Comparison of ENCODE assay signal across 21 cellular contexts in the genomic region with DNA sequence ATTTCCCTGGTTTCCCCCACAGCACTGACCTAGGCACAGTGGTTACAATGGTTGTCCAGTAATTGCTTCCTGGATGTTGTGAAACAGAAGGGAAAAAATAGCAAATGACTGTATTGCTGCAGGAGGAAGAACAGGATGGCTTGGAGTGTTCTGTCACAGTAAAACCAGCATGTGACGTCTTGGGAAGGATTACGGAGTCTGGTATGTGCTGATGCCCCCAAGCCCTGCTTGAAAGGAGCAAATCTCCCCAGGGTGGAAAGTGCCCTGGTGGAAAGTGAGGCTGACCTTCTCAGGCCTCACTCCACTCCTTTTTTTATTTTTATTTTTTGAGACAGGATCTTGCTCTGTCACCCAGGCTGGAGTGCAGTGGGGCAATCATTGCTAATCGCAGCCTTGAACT.
"Had no signal": no experiment of that assay in that cellular context is flagged by ENCODE, and none has a peak within 500 bp of the region (broad histone marks: within the 10 kb centered on the region; RNA-seq: fewer than 3 reads in every experiment).

No MANE protein-coding gene starts in this region.

- H3K27me3 Mint-ChIP-seq: activated CD8-positive, alpha-beta T cell treated with anti-CD3 and anti-CD28 coated beads for 36 hours; activated naive CD4-positive, alpha-beta T cell treated with anti-CD3 and anti-CD28 coated beads, Interleukin-2, amount 10 ng/mL, durations not matched to agents 7 days and 5 days had no signal

- DNase-seq: activated CD4-positive, alpha-beta T cell treated with anti-CD3 and anti-CD28 coated beads for 48 hours; activated CD8-positive, alpha-beta memory T cell treated with anti-CD3 and anti-CD28 coated beads, Interleukin-2, amount 10 ng/mL, durations not matched to agents 7 days and 5 days; activated CD8-positive, alpha-beta T cell treated with anti-CD3 and anti-CD28 coated beads for 36 hours; activated naive CD4-positive, alpha-beta T cell treated with anti-CD3 and anti-CD28 coated beads, Interleukin-2, amount 10 ng/mL, durations not matched to agents 7 days and 5 days; activated T-cell treated with anti-CD3 and anti-CD28 coated beads for 4 hours; amygdala; cerebellar nuclear complex; effector CD4-positive, alpha-beta T cell; head of caudate nucleus; hypothalamus; left ventricle myocardium inferior; mammary epithelial cell; nephron progenitor cell; nucleus accumbens; stimulated activated CD4-positive, alpha-beta T cell treated with anti-CD3 and anti-CD28 coated beads, Interleukin-2, amount 100 ng/mL, for 48 hours; stimulated activated CD8-positive, alpha-beta memory T cell treated with anti-CD3 and anti-CD28 coated beads, Interleukin-4, amount 100 ng/mL, for 48 hours; stimulated activated naive CD4-positive, alpha-beta T cell; upper lobe of left lung had no signal

- ATAC-seq: activated CD8-positive, alpha-beta memory T cell treated with anti-CD3 and anti-CD28 coated beads, Interleukin-2, amount 10 ng/mL, durations not matched to agents 7 days and 5 days; activated CD8-positive, alpha-beta T cell treated with anti-CD3 and anti-CD28 coated beads for 36 hours; esophagus mucosa; sciatic nerve had no signal

- H3K27ac Mint-ChIP-seq: activated CD8-positive, alpha-beta memory T cell treated with anti-CD3 and anti-CD28 coated beads, Interleukin-2, amount 10 ng/mL, durations not matched to agents 7 days and 5 days; activated CD8-positive, alpha-beta T cell treated with anti-CD3 and anti-CD28 coated beads for 36 hours; activated naive CD4-positive, alpha-beta T cell treated with anti-CD3 and anti-CD28 coated beads, Interleukin-2, amount 10 ng/mL, durations not matched to agents 7 days and 5 days; nephron progenitor cell; T-helper 1 cell treated with Interleukin-12 subunit alpha and Interleukin-12 subunit beta and Interleukin-4 antibody, amounts not matched to agents 30 μg/mL and 1 μg/mL, for 36 hours had no signal

- H3K36me3 Mint-ChIP-seq: activated CD8-positive, alpha-beta memory T cell treated with anti-CD3 and anti-CD28 coated beads, Interleukin-2, amount 10 ng/mL, durations not matched to agents 7 days and 5 days; activated naive CD4-positive, alpha-beta T cell treated with anti-CD3 and anti-CD28 coated beads, Interleukin-2, amount 10 ng/mL, durations not matched to agents 7 days and 5 days had no signal

- H3K4me3 Mint-ChIP-seq: activated CD8-positive, alpha-beta memory T cell treated with anti-CD3 and anti-CD28 coated beads, Interleukin-2, amount 10 ng/mL, durations not matched to agents 7 days and 5 days; activated CD8-positive, alpha-beta T cell treated with anti-CD3 and anti-CD28 coated beads for 36 hours; activated naive CD4-positive, alpha-beta T cell treated with anti-CD3 and anti-CD28 coated beads, Interleukin-2, amount 10 ng/mL, durations not matched to agents 7 days and 5 days; nephron progenitor cell; T-helper 1 cell treated with Interleukin-12 subunit alpha and Interleukin-12 subunit beta and Interleukin-4 antibody, amounts not matched to agents 30 μg/mL and 1 μg/mL, for 36 hours had no signal

- H3K9me3 Mint-ChIP-seq: activated CD8-positive, alpha-beta T cell treated with anti-CD3 and anti-CD28 coated beads for 36 hours; activated naive CD4-positive, alpha-beta T cell treated with anti-CD3 and anti-CD28 coated beads, Interleukin-2, amount 10 ng/mL, durations not matched to agents 7 days and 5 days; nephron progenitor cell; T-helper 1 cell treated with Interleukin-12 subunit alpha and Interleukin-12 subunit beta and Interleukin-4 antibody, amounts not matched to agents 30 μg/mL and 1 μg/mL, for 36 hours had no signal
